7 cellular contexts compared by ENCODE assay signal in the genomic region with DNA sequence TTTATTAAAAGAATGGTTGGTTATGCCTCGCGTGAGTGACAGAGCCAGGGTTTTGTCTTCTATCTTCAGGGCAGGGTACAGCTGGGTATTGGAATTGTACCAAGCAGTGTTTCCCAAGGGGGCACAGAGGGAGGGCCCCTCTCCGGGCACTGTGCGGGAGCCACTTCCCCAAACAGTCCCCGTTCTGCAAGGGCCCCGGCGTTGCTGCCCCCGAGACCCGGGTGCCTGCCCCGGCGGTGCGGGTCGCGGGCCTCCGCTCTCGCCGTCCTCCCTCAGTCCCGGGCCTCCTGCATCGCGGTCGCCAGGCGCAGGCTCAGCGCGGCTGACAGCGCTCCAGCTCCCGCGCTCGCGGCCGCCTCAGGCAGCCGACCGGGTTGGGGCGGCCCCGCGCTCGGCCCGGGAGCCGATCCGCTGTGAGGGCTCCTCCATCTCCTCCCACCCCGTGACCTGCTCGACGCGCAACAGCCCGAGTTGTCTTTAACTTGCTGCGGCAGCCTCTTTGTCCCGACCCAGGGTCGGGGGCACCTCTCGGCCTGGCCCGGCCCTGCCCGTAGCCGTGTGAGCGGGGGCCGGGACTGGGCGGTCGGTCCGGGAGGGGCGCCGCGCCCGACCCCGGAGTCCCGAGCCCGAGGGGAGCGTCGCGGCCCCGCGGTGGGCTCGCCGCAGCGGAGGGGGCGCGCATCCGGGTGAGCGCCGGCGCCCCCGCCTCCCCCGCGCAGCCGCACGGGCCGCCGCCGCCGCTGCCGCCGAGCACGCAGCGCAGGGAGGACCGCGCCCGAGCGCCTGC. TPM values are rescaled to one million over a fixed set of nuclear protein-coding genes. Genes with fewer than 3 reads are reported as not detected.
DNase-seq lines count a peak whose midpoint lies in the region; ATAC-seq and TF ChIP-seq lines count a peak whose summit lies in the region.

No MANE protein-coding gene starts in this region.

- TF ChIP-seq CTCF in GM10266 (IDR thresholded peaks at IDR 0.05; ENCODE audit: control insufficient read depth, insufficient read depth, low read depth, missing control alignments): no peak

- DNase-seq in GM10266 (ENCODE audit: extremely low spot score): peak; percentile 76
- DNase-seq in H4 (ENCODE audit: low spot score): peak; percentile 31
- peak; percentile 48 for DNase-seq in MV-4-11 (lab: John Stamatoyannopoulos, UW)
- DNase-seq in activated CD4-positive, CD25-positive, alpha-beta regulatory T cell (lab: John Stamatoyannopoulos, UW): peak in 3 of 4 experiments; percentile 16 to 37 (median 35)
- peak; percentile 66 for DNase-seq in cerebellum (ENCODE audit: low spot score)
- peak; percentile 59 to 69 for DNase-seq in left colon
- DNase-seq in stimulated activated CD4-positive, alpha-beta T cell treated with anti-CD3 and anti-CD28 coated beads, Interleukin-1b, Interleukin-23, amount 100 ng/mL, for 48 hours: peak; percentile 43

- intact Hi-C loops in left colon (cut with DNase I, micrococcal nuclease): no loop called here

- peak; percentile 64 for ATAC-seq in left colon

RNA-seq across cellular contexts. Expression of a gene that starts 0.6 kb away (rescaled TPM):
- 70.6 and 85.4 TPM in 2 replicates for total RNA-seq in H4 (2014; rRNA removed; shearing (Covaris generic))
- total RNA-seq in cerebellum (60.2 TPM), left colon (100 to 1,000 TPM; 121 to 143 TPM)

Comparison
In these comparisons a context has a peak if more than half of its experiments do, and no peak if none do; other contexts are left out.
1. Peak in every context shown above with its lines: DNase-seq and ATAC-seq.